Comparison of ENCODE assay signal across 16 cellular contexts in genomic region chr20:48178607-48179006, GRCh38.
"Had no signal": no experiment of that assay in that cellular context is flagged by ENCODE, and none has a peak within 500 bp of the region (broad histone marks: within the 10 kb centered on the region; RNA-seq: fewer than 3 reads in every experiment).

No MANE protein-coding gene starts in this region.

- H3K79me2 ChIP-seq: parathyroid adenoma had no signal

- H3K4me3 Mint-ChIP-seq: activated T-cell treated with anti-CD3 and anti-CD28 coated beads, Interleukin-2, amount 50 U/mL, for 72 hours; dendritic cell treated with granulocyte-macrophage colony-stimulating factor and Interleukin-4, amounts not matched to agents 40 ng/mL and 50 ng/mL, for 4 days; T-helper 1 cell treated with Interleukin-12 subunit alpha and Interleukin-12 subunit beta and Interleukin-4 antibody, amounts not matched to agents 30 μg/mL and 1 μg/mL, for 36 hours had no signal

- DNase-seq: activated CD4-positive, alpha-beta T cell treated with anti-CD3 and anti-CD28 coated beads, Interleukin-2, amount 50 U/mL, for 1 hour; activated CD4-positive, CD25-positive, alpha-beta regulatory T cell treated with anti-CD3 and anti-CD28 coated beads, Interleukin-2, amount 50 U/mL, for 72 hours; activated CD8-positive, alpha-beta memory T cell treated with anti-CD3 and anti-CD28 coated beads for 24 hours; activated gamma-delta T cell; activated T-cell treated with anti-CD3 and anti-CD28 coated beads, Interleukin-2, amount 50 U/mL, for 72 hours; adrenal gland; effector memory CD4-positive, alpha-beta T cell; left ventricle myocardium inferior; mammary epithelial cell; spleen; stimulated activated CD8-positive, alpha-beta memory T cell treated with anti-CD3 and anti-CD28 coated beads, Interleukin-4, amount 100 ng/mL, for 48 hours; stimulated activated naive CD4-positive, alpha-beta T cell had no signal

- H3K4me1 ChIP-seq: adrenal gland, left ventricle myocardium inferior, parathyroid adenoma, spleen had no signal

- H3K9me3 Mint-ChIP-seq: activated naive CD4-positive, alpha-beta T cell treated with anti-CD3 and anti-CD28 coated beads, Interleukin-2, amount 50 U/mL, for 72 hours; activated T-cell treated with anti-CD3 and anti-CD28 coated beads, Interleukin-2, amount 50 U/mL, for 72 hours; dendritic cell treated with granulocyte-macrophage colony-stimulating factor and Interleukin-4, amounts not matched to agents 40 ng/mL and 50 ng/mL, for 4 days; T-helper 1 cell treated with Interleukin-12 subunit alpha and Interleukin-12 subunit beta and Interleukin-4 antibody, amounts not matched to agents 30 μg/mL and 1 μg/mL, for 36 hours had no signal

- H3K27me3 ChIP-seq: adrenal gland, spleen had no signal

- H3K36me3 Mint-ChIP-seq: activated naive CD4-positive, alpha-beta T cell treated with anti-CD3 and anti-CD28 coated beads, Interleukin-2, amount 50 U/mL, for 72 hours had no signal

- ATAC-seq: activated naive CD4-positive, alpha-beta T cell treated with anti-CD3 and anti-CD28 coated beads, Interleukin-2, amount 50 U/mL, for 72 hours; activated T-cell treated with anti-CD3 and anti-CD28 coated beads, Interleukin-2, amount 50 U/mL, for 72 hours had no signal

- H3K36me3 ChIP-seq: adrenal gland, left ventricle myocardium inferior, spleen had no signal

- H3K9me3 ChIP-seq: adrenal gland had no signal

- H3K27ac ChIP-seq: adrenal gland, left ventricle myocardium inferior, parathyroid adenoma, spleen had no signal

- H3K4me3 ChIP-seq: adrenal gland, left ventricle myocardium inferior, spleen had no signal

- H2AFZ ChIP-seq: parathyroid adenoma had no signal

- H3K27ac Mint-ChIP-seq: activated T-cell treated with anti-CD3 and anti-CD28 coated beads, Interleukin-2, amount 50 U/mL, for 72 hours; dendritic cell treated with granulocyte-macrophage colony-stimulating factor and Interleukin-4, amounts not matched to agents 40 ng/mL and 50 ng/mL, for 4 days; T-helper 1 cell treated with Interleukin-12 subunit alpha and Interleukin-12 subunit beta and Interleukin-4 antibody, amounts not matched to agents 30 μg/mL and 1 μg/mL, for 36 hours had no signal
